Comparison of ENCODE assay signal across 13 cellular contexts in genomic region chr9:125550216-125550614, GRCh38.
A peak's percentile ranks its signal among the peaks of the same experiment; 100 is the strongest.
DNase-seq lines count a peak whose midpoint lies in the region; ATAC-seq, FAIRE-seq and TF ChIP-seq lines count a peak whose summit lies in the region.
"Had no signal": no experiment of that assay in that cellular context is flagged by ENCODE, and none has a peak within 500 bp of the region (broad histone marks: within the 10 kb centered on the region; RNA-seq: fewer than 3 reads in every experiment).

No MANE protein-coding gene starts in this region.

- H3K27me3 ChIP-seq in GM12878 (replicated peaks in 1 of 2; ENCODE audit: control insufficient read depth in 2 of 2, insufficient read depth in 2 of 2, low read length in 1 of 2): no peaks in the 10 kb centered on the region
- no peaks in the 10 kb centered on the region for H3K27me3 ChIP-seq in heart right ventricle
- H3K27me3 ChIP-seq in PC-3 (ENCODE audit: low read length): no peaks in the 10 kb centered on the region
- no peaks in the 10 kb centered on the region for H3K27me3 ChIP-seq in prostate gland (replicated peaks; ENCODE audit: insufficient read depth)
- H3K27me3 ChIP-seq: spleen had no signal

- H3K36me3 ChIP-seq in GM12878 (ENCODE audit: control insufficient read depth in 2 of 2, insufficient read depth in 2 of 2, low read length in 1 of 2): peaks cover 3 to 11% of the 10 kb centered on the region in 2 experiments
- H3K36me3 ChIP-seq in heart right ventricle: peaks cover 0 to 1% (median 0%) of the 10 kb centered on the region in 9 donors
- no peaks in the 10 kb centered on the region for H3K36me3 ChIP-seq in PC-3 (ENCODE audit: low read depth, low read length)
- H3K36me3 ChIP-seq in prostate gland: no peaks in the 10 kb centered on the region

- peak; percentile 42 for DNase-seq in Caki2 (ENCODE audit: low read depth)
- no peak for DNase-seq in GM12878 (ENCODE audit: low read depth, low spot score)
- no peak for DNase-seq in heart right ventricle
- no peak for DNase-seq in sciatic nerve (ENCODE audit: low spot score)
- no peak for DNase-seq in PC-3
- DNase-seq in prostate gland (ENCODE audit: low spot score): no peak
- DNase-seq in activated naive CD4-positive, alpha-beta T cell (lab: John Stamatoyannopoulos, UW): no peak
- DNase-seq: naive thymus-derived CD8-positive, alpha-beta T cell; NCI-H1694; NCI-H748 treated with DMSO at 0.1 percent for 48 hours; SIG-M5; spleen had no signal

- SMC1A ChIA-PET in GM12878 (lab: Charles Lee; ENCODE audit: uncharacterized antibody, unreplicated experiment): interaction anchor here (1.4 to 3.9 kb wide), 5 partner anchors 9 to 848 kb away, joined by 4 to 24 read pairs (median 5); no protein-coding TSS in a partner anchor

- H3K27ac ChIP-seq in GM12878 (ENCODE audit: control insufficient read depth, insufficient read depth): no peak overlapping the region
- peak overlapping the region; percentile 54 to 87 (median 82) for H3K27ac ChIP-seq in heart right ventricle
- H3K27ac ChIP-seq in PC-3 (ENCODE audit: low read length): no peak overlapping the region
- H3K27ac ChIP-seq in prostate gland: peak overlapping the region in 1 of 2 donors; percentile 25

- H3K4me3 ChIP-seq in GM12878: no peak overlapping the region
- H3K4me3 ChIP-seq in heart right ventricle: no peak overlapping the region
- no peak overlapping the region for H3K4me3 ChIP-seq in PC-3 (ENCODE audit: low read length)
- no peak overlapping the region for H3K4me3 ChIP-seq in prostate gland
- H3K4me3 ChIP-seq: spleen had no signal

- H3F3A ChIP-seq in PC-3 (ENCODE audit: low read length, unreplicated experiment): no peaks in the 10 kb centered on the region

- no peaks in the 10 kb centered on the region for H3K9me2 ChIP-seq in PC-3 (replicated peaks; ENCODE audit: low read length)

- intact Hi-C loops in GM12878 (cut with micrococcal nuclease; ENCODE audit: unreplicated experiment) (no loop called here), heart right ventricle (cut with DNase I) (loop anchor here in 3 of 10 donors (10.0 kb wide), 3 partner anchors 135 to 675 kb away; partner anchors contain the start of gene PBX3 (in 1 of the 3)), sciatic nerve (cut with DNase I) (no loop called here), PC-3 (cut with micrococcal nuclease) (loop anchor here (10.0 kb wide), 1 partner anchor 675 kb away; no protein-coding TSS in a partner anchor), prostate gland (cut with DNase I) (loop anchor here (10.0 kb wide), 2 partner anchors 675 to 845 kb away; no protein-coding TSS in a partner anchor)

- H3K9me3 ChIP-seq in GM12878 (replicated peaks; ENCODE audit: control insufficient read depth, insufficient read depth, low read length) (no peaks in the 10 kb centered on the region), heart right ventricle (no peaks in the 10 kb centered on the region), PC-3 (ENCODE audit: low read length) (no peaks in the 10 kb centered on the region), prostate gland (no peaks in the 10 kb centered on the region)
- H3K9me3 ChIP-seq: spleen had no signal

- H2AFZ ChIP-seq in GM12878 (ENCODE audit: control insufficient read depth, low read depth, low read length) (no peak overlapping the region), PC-3 (ENCODE audit: low read length) (no peak overlapping the region)

- BruUV-seq in GM12878 (replicated peaks; lab: Mats Ljungman, UMichigan) (no TSS peak), PC-3 (replicated peaks; lab: Mats Ljungman, UMichigan) (no TSS peak)

- H3K9ac ChIP-seq in GM12878 (ENCODE audit: control insufficient read depth, insufficient read depth, low read length) (no peak overlapping the region), PC-3 (ENCODE audit: low read length) (no peak overlapping the region)

- H3K4me1 ChIP-seq in GM12878 (ENCODE audit: control insufficient read depth, insufficient read depth, low read length) (no peaks in the 10 kb centered on the region), heart right ventricle (peaks cover 21 to 66% (median 48%) of the 10 kb centered on the region in 9 donors), PC-3 (ENCODE audit: insufficient read depth, low read length) (no peaks in the 10 kb centered on the region), prostate gland (replicated peaks) (peaks cover 18% of the 10 kb centered on the region)

- POLR2A ChIA-PET in GM12878 (lab: Charles Lee): no interaction called here
- POLR2A ChIA-PET in PC-3 (lab: Charles Lee; ENCODE audit: unreplicated experiment): no interaction called here

- TF ChIP-seq CTCF in GM12878 (IDR thresholded peaks at IDR 0.05 in 2 of 3, conservative IDR thresholded peaks at IDR 0.05 in 1 of 3; ENCODE audit: control insufficient read depth in 2 of 3, extremely low read depth in 1 of 3, insufficient read depth in 1 of 3, low read depth in 3 of 3, low read length in 3 of 3): no peak
- TF ChIP-seq CTCF in heart right ventricle (IDR thresholded peaks at IDR 0.05): no peak
- no peak for TF ChIP-seq CTCF in PC-3 (conservative IDR thresholded peaks at IDR 0.05; ENCODE audit: low read depth, low read length)
- no peak for TF ChIP-seq CTCF in prostate gland (IDR thresholded peaks at IDR 0.05)

- H3K4me2 ChIP-seq in GM12878 (ENCODE audit: control insufficient read depth, insufficient read depth): no peak overlapping the region
- no peak overlapping the region for H3K4me2 ChIP-seq in PC-3 (ENCODE audit: low read length)

- ATAC-seq in GM12878 (no peak), heart right ventricle (peak in 6 of 8 donors; percentile 19 to 43 (median 29)), sciatic nerve (peak; percentile 22), PC-3 (no peak), HG02798 (IDR thresholded peaks at IDR 0.05; ENCODE audit: poor library complexity, unreplicated experiment) (no peak)
- ATAC-seq: naive thymus-derived CD8-positive, alpha-beta T cell had no signal

- WGBS in GM12878 (ENCODE audit: insufficient coverage, insufficient replicate concordance, low lambda C conversion rate, missing lambda C conversion rate): 95% methylated on average over 3 of the region's 3 CpGs
- 30 to 35% methylated on average over 3 of the region's 3 CpGs for WGBS in heart right ventricle, 2 donors
- WGBS in prostate gland: 5% methylated on average over 3 of the region's 3 CpGs

- TF ChIP-seq POLR2A in GM12878 (IDR thresholded peaks at IDR 0.05; ENCODE audit: low read depth, low read length): no peak
- TF ChIP-seq POLR2A in prostate gland (IDR thresholded peaks at IDR 0.05): no peak

- no peak for TF ChIP-seq EP300 in GM12878 (IDR thresholded peaks at IDR 0.05; ENCODE audit: borderline replicate concordance in 1 of 2, control insufficient read depth in 1 of 2, low read depth in 2 of 2, low read length in 2 of 2)

- FAIRE-seq in GM12878 (lab: Jason Lieb, UNC): peak; percentile 27

- in situ Hi-C loops in Caki2 (cut with HindIII; ENCODE audit: low pct_unique_long_range_greater_than_20kb, low sequenced_read_pairs): no loop called here
- in situ Hi-C loops in GM12878 (cut with MboI): loop anchor here (10.0 kb wide), 1 partner anchor 675 kb away; no protein-coding TSS in a partner anchor

- RAD21 ChIA-PET in GM12878 (lab: Charles Lee; ENCODE audit: unreplicated experiment): interaction anchor here (1.6 to 2.1 kb wide), 2 partner anchors 81 to 142 kb away, joined by 4 to 5 read pairs; no protein-coding TSS in a partner anchor

- no peaks in the 10 kb centered on the region for H4K20me1 ChIP-seq in GM12878 (ENCODE audit: control insufficient read depth, insufficient read depth)
- no peaks in the 10 kb centered on the region for H4K20me1 ChIP-seq in PC-3 (ENCODE audit: low read length)

- CTCF ChIA-PET in GM12878 (lab: Yijun Ruan, JAX) (interaction anchor here (1.3 to 4.8 kb wide), 5 partner anchors 8 to 209 kb away, joined by 3 to 25 read pairs (median 4); no protein-coding TSS in a partner anchor), PC-3 (lab: Charles Lee) (no interaction called here)

- H3K79me2 ChIP-seq in GM12878 (ENCODE audit: control insufficient read depth, insufficient read depth, low read length) (no peaks in the 10 kb centered on the region), PC-3 (ENCODE audit: low read length) (no peaks in the 10 kb centered on the region)

- TF ChIP-seq RAD21 in GM12878 (IDR thresholded peaks at IDR 0.05; ENCODE audit: insufficient read depth, low read depth, low read length): no peak

TF ChIP-seq in GM12878, 131 proteins besides CTCF, POLR2A, EP300 and RAD21:
- no peak for TF ChIP-seq RELA (IDR thresholded peaks at IDR 0.05; ENCODE audit: borderline replicate concordance, partially characterized antibody)
- TF ChIP-seq, protein P1, sequence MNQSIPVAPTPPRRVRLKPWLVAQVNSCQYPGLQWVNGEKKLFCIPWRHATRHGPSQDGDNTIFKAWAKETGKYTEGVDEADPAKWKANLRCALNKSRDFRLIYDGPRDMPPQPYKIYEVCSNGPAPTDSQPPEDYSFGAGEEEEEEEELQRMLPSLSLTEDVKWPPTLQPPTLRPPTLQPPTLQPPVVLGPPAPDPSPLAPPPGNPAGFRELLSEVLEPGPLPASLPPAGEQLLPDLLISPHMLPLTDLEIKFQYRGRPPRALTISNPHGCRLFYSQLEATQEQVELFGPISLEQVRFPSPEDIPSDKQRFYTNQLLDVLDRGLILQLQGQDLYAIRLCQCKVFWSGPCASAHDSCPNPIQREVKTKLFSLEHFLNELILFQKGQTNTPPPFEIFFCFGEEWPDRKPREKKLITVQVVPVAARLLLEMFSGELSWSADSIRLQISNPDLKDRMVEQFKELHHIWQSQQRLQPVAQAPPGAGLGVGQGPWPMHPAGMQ (IDR thresholded peaks at IDR 0.05; ENCODE audit: borderline replicate concordance): no peak
- TF ChIP-seq, protein P2, sequence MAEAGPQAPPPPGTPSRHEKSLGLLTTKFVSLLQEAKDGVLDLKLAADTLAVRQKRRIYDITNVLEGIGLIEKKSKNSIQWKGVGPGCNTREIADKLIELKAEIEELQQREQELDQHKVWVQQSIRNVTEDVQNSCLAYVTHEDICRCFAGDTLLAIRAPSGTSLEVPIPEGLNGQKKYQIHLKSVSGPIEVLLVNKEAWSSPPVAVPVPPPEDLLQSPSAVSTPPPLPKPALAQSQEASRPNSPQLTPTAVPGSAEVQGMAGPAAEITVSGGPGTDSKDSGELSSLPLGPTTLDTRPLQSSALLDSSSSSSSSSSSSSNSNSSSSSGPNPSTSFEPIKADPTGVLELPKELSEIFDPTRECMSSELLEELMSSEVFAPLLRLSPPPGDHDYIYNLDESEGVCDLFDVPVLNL (IDR thresholded peaks at IDR 0.05; ENCODE audit: low read depth, low read length): no peak

Comparison
In these comparisons a context has a peak if more than half of its experiments do, and no peak if none do; other contexts are left out.
1. ATAC-seq: peak in heart right ventricle (6 of 8) and sciatic nerve (single experiment); none in GM12878 (single experiment), PC-3 (single experiment) and HG02798 (single experiment).
2. H3K27ac ChIP-seq: peak in heart right ventricle (10 of 10); none in GM12878 (single experiment) and PC-3 (single experiment).
3. intact Hi-C loops: an anchor here in PC-3 (10.0 kb wide) and prostate gland (10.0 kb wide); none called in GM12878 and sciatic nerve.